12 cellular contexts compared by ENCODE assay signal in the genomic region with DNA sequence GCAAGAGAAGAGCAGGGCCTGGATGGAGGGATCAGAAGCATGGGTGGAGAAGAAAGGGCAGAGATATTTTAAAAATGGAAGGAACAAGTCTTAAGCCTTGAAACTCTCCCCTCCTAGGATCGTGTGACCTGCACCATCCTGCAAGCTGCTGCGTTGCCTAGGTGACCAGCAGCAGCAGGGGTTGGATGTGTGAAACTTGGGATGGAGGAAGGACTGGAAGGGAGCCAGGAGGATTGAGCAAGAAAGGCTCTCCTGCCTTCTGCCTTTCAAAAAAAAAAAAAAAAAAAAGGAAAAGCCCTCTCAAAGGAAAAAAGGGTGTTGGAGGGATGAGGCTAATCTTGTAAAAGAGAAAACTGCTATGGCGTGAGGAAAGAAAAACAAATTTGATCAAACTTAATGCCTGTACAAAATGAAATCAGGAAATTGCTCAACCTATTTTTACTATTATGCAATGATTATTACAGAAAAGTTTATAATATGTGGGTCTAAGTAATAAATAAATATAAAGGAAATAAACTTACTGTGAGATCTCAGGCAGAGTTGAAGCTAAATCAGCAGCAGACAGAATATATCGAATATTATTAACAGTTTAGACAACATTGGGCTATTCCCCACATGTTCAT.
DNase-seq lines count a peak whose midpoint lies in the region; ATAC-seq, FAIRE-seq and TF ChIP-seq lines count a peak whose summit lies in the region.
"Had no signal": no experiment of that assay in that cellular context is flagged by ENCODE, and none has a peak within 500 bp of the region (broad histone marks: within the 10 kb centered on the region; RNA-seq: fewer than 3 reads in every experiment).

No MANE protein-coding gene starts in this region.

- ATAC-seq in lower lobe of right lung (peak; percentile 41 to 58), GM21717 (IDR thresholded peaks at IDR 0.05; ENCODE audit: unreplicated experiment) (no peak), GM21576 (IDR thresholded peaks at IDR 0.05; ENCODE audit: unreplicated experiment) (no peak)
- ATAC-seq in naive thymus-derived CD4-positive, alpha-beta T cell: no peak

- H3K4me3 ChIP-seq in A673 (ENCODE audit: low read depth, low read length, poor library complexity, severe bottlenecking): no peak overlapping the region
- no peak overlapping the region for H3K4me3 ChIP-seq in choroid plexus epithelial cell (ENCODE audit: low read depth, low read length)
- no peak overlapping the region for H3K4me3 ChIP-seq in lower lobe of right lung
- H3K4me3 ChIP-seq in naive thymus-derived CD4-positive, alpha-beta T cell (ENCODE audit: low read length): no peak overlapping the region

- H3K27ac Mint-ChIP-seq in naive thymus-derived CD4-positive, alpha-beta T cell: no peak overlapping the region
- H3K27ac Mint-ChIP-seq: CD4-positive, CD25-positive, alpha-beta regulatory T cell had no signal

- no peaks in the 10 kb centered on the region for H3K36me3 Mint-ChIP-seq in naive thymus-derived CD4-positive, alpha-beta T cell
- H3K36me3 Mint-ChIP-seq: CD4-positive, CD25-positive, alpha-beta regulatory T cell had no signal

- no peaks in the 10 kb centered on the region for H3K36me3 ChIP-seq in A673 (ENCODE audit: insufficient read depth, low read length, poor library complexity, severe bottlenecking)
- no peaks in the 10 kb centered on the region for H3K36me3 ChIP-seq in lower lobe of right lung
- H3K36me3 ChIP-seq in naive thymus-derived CD4-positive, alpha-beta T cell (ENCODE audit: control insufficient read depth in 2 of 3, insufficient read depth in 3 of 3, low read length in 3 of 3): no peaks in the 10 kb centered on the region

- H3K4me1 Mint-ChIP-seq in naive thymus-derived CD4-positive, alpha-beta T cell: peaks cover 0 to 3% (median 0%) of the 10 kb centered on the region in 7 donors

- no TSS peak for BruUV-seq in A673 (replicated peaks; lab: Mats Ljungman, UMichigan)

- no peak for FAIRE-seq in RCC 7860 (lab: Jason Lieb, UNC)

- H3K27ac ChIP-seq in A673 (ENCODE audit: low read depth, low read length, poor library complexity, severe bottlenecking): no peak overlapping the region
- H3K27ac ChIP-seq in lower lobe of right lung: no peak overlapping the region
- H3K27ac ChIP-seq in naive thymus-derived CD4-positive, alpha-beta T cell (ENCODE audit: low read depth, low read length): no peak overlapping the region
- H3K27ac ChIP-seq: parathyroid adenoma had no signal

- no peak overlapping the region for H3K4me3 Mint-ChIP-seq in naive thymus-derived CD4-positive, alpha-beta T cell
- H3K4me3 Mint-ChIP-seq: CD4-positive, CD25-positive, alpha-beta regulatory T cell had no signal

- no peak for TF ChIP-seq CTCF in A673 (conservative IDR thresholded peaks at IDR 0.05; ENCODE audit: low read depth, low read length)
- no peak for TF ChIP-seq CTCF in choroid plexus epithelial cell (conservative IDR thresholded peaks at IDR 0.05; ENCODE audit: low read depth, low read length)
- no peak for TF ChIP-seq CTCF in lower lobe of right lung (IDR thresholded peaks at IDR 0.05)

- no peaks in the 10 kb centered on the region for H3K9me3 ChIP-seq in A673 (ENCODE audit: low read depth, low read length, poor library complexity, severe bottlenecking)
- no peaks in the 10 kb centered on the region for H3K9me3 ChIP-seq in lower lobe of right lung
- H3K9me3 ChIP-seq in naive thymus-derived CD4-positive, alpha-beta T cell (ENCODE audit: control insufficient read depth in 2 of 3, low read length in 3 of 3): no peaks in the 10 kb centered on the region

- peak; percentile 76 for DNase-seq in A673 (ENCODE audit: low spot score)
- peak; percentile 70 for DNase-seq in LHCN-M2 (ENCODE audit: low read depth)
- peak; percentile 95 for DNase-seq in choroid plexus epithelial cell (ENCODE audit: low read depth)
- DNase-seq in lower lobe of right lung: no peak
- no peak for DNase-seq in RCC 7860 (ENCODE audit: low spot score)
- no peak for DNase-seq in naive thymus-derived CD4-positive, alpha-beta T cell
- DNase-seq: activated naive CD4-positive, alpha-beta T cell; CD4-positive, CD25-positive, alpha-beta regulatory T cell; NCI-H510A had no signal

- peaks cover 14% of the 10 kb centered on the region for H3K4me1 ChIP-seq in A673 (ENCODE audit: insufficient read depth, low read length, poor library complexity, severe bottlenecking)
- no peaks in the 10 kb centered on the region for H3K4me1 ChIP-seq in lower lobe of right lung
- H3K4me1 ChIP-seq in naive thymus-derived CD4-positive, alpha-beta T cell (ENCODE audit: control insufficient read depth in 2 of 2, insufficient read depth in 2 of 2, low read length in 2 of 2): no peaks in the 10 kb centered on the region
- H3K4me1 ChIP-seq: parathyroid adenoma had no signal

- CTCF ChIA-PET in A673 (lab: Charles Lee): no interaction called here
- CTCF ChIA-PET in naive thymus-derived CD4-positive, alpha-beta T cell (lab: Charles Lee): no interaction called here

- H3K27me3 ChIP-seq in A673 (replicated peaks; ENCODE audit: insufficient read depth, low read depth, low read length, poor library complexity): no peaks in the 10 kb centered on the region
- no peaks in the 10 kb centered on the region for H3K27me3 ChIP-seq in lower lobe of right lung (ENCODE audit: low read depth)
- H3K27me3 ChIP-seq in naive thymus-derived CD4-positive, alpha-beta T cell (ENCODE audit: control insufficient read depth in 2 of 2, insufficient read depth in 2 of 2, low read length in 2 of 2): no peaks in the 10 kb centered on the region

- no peaks in the 10 kb centered on the region for H3K9me3 Mint-ChIP-seq in naive thymus-derived CD4-positive, alpha-beta T cell
- H3K9me3 Mint-ChIP-seq: CD4-positive, CD25-positive, alpha-beta regulatory T cell had no signal

- peaks cover 0 to 11% (median 0%) of the 10 kb centered on the region in 5 donors for H3K27me3 Mint-ChIP-seq in naive thymus-derived CD4-positive, alpha-beta T cell
- H3K27me3 Mint-ChIP-seq: CD4-positive, CD25-positive, alpha-beta regulatory T cell had no signal

- POLR2A ChIA-PET in A673 (lab: Charles Lee; ENCODE audit: low non-redundant PET): no interaction called here
- POLR2A ChIA-PET in naive thymus-derived CD4-positive, alpha-beta T cell (lab: Charles Lee): no interaction called here

- intact Hi-C loops in A673 (cut with micrococcal nuclease; ENCODE audit: unreplicated experiment) (loop anchor here (5.0 kb wide), 1 partner anchor 494 kb away; the partner anchor contains the start of gene NRP2), lower lobe of right lung (cut with DNase I) (no loop called here)
- intact Hi-C loops in naive thymus-derived CD4-positive, alpha-beta T cell (cut with micrococcal nuclease): no loop called here

Comparison
In these comparisons a context has a peak if more than half of its experiments do, and no peak if none do; other contexts are left out.
1. DNase-seq: peak in A673 (single experiment), LHCN-M2 (single experiment) and choroid plexus epithelial cell (single experiment); none in lower lobe of right lung (single experiment), RCC 7860 (single experiment) and naive thymus-derived CD4-positive, alpha-beta T cell (0 of 9).
2. ATAC-seq: peak in lower lobe of right lung (2 of 2); none in GM21717 (single experiment), naive thymus-derived CD4-positive, alpha-beta T cell (single experiment) and GM21576 (single experiment).